Comparison of ENCODE assay signal across 12 cellular contexts in the genomic region with DNA sequence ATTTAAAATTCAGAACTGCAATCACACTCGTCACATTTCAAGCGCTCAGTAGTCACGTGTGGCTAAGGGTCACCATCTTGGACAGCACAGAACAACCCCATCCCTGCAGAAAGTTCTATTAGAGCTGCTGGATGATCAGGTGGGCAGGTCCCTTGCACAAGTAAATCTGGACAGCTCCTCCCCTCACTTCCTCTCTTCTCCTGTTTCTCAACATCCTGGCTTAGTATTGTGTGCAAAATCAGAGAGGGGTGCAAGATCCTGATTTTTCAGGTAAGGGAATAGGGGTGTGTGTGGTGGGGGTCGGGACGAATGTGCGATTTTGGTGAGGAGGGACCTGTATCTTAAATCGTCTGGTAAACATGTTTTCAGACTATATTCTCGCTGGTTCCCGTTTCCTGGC. TPM values are rescaled to one million over a fixed set of nuclear protein-coding genes. Genes with fewer than 3 reads are reported as not detected.
A peak's percentile ranks its signal among the peaks of the same experiment; 100 is the strongest.
DNase-seq lines count a peak whose midpoint lies in the region; ATAC-seq lines count a peak whose summit lies in the region.
"Had no signal": no experiment of that assay in that cellular context is flagged by ENCODE, and none has a peak within 500 bp of the region (broad histone marks: within the 10 kb centered on the region; RNA-seq: fewer than 3 reads in every experiment).

A gene (plus strand): TSS at position 223 of the 400 bp plus-strand sequence. CDS start 2,512 bp downstream, outside the sequence.

- no peaks in the 10 kb centered on the region for H3K4me1 ChIP-seq in thymus (ENCODE audit: control insufficient read depth, insufficient read depth, low read length)

- peaks cover 59% of the 10 kb centered on the region for H3K4me1 Mint-ChIP-seq in activated CD4-positive, alpha-beta T cell treated with anti-CD3 and anti-CD28 coated beads, Interleukin-2, amount 10 ng/mL, durations not matched to agents 24 days and 14 days

- H3K27ac ChIP-seq in cingulate gyrus (ENCODE audit: low read depth, low read length) (peak within 1 kb of the TSS; percentile 78), thymus (ENCODE audit: low read depth) (peak within 1 kb of the TSS; percentile 46)
- H3K27ac ChIP-seq: epithelial cell of prostate had no signal

- intact Hi-C loops in activated CD4-positive, alpha-beta T cell treated with anti-CD3 and anti-CD28 coated beads, Interleukin-2, amount 10 ng/mL, durations not matched to agents 24 days and 14 days (cut with micrococcal nuclease), result loop anchor here (2.0 to 5.0 kb wide), 2 partner anchors 50 to 120 kb away; a partner anchor contains a TSS

- peak within 1 kb of the TSS; percentile 31 for H3K4me3 ChIP-seq in thymus (ENCODE audit: low read length)

- H3K9me3 ChIP-seq in thymus (ENCODE audit: control insufficient read depth), result no peaks in the 10 kb centered on the region

- no peaks in the 10 kb centered on the region for H3K36me3 ChIP-seq in thymus (ENCODE audit: control insufficient read depth, insufficient read depth)

- peak within 1 kb of the TSS; percentile 95 for H3K27ac Mint-ChIP-seq in activated CD4-positive, alpha-beta T cell treated with anti-CD3 and anti-CD28 coated beads, Interleukin-2, amount 10 ng/mL, durations not matched to agents 24 days and 14 days

- ATAC-seq in GM19455 (IDR thresholded peaks at IDR 0.05; ENCODE audit: unreplicated experiment) (no peak), HG02588 (IDR thresholded peaks at IDR 0.05; ENCODE audit: unreplicated experiment) (no peak)

- peak within 1 kb of the TSS; percentile 86 for H3K4me3 Mint-ChIP-seq in activated CD4-positive, alpha-beta T cell treated with anti-CD3 and anti-CD28 coated beads, Interleukin-2, amount 10 ng/mL, durations not matched to agents 24 days and 14 days

- H3K36me3 Mint-ChIP-seq in activated CD4-positive, alpha-beta T cell treated with anti-CD3 and anti-CD28 coated beads, Interleukin-2, amount 10 ng/mL, durations not matched to agents 24 days and 14 days (ENCODE audit: low read depth), result peaks cover 37% of the 10 kb centered on the region

- peak; percentile 77 for DNase-seq in activated CD4-positive, alpha-beta T cell treated with anti-CD3 and anti-CD28 coated beads, Interleukin-2, amount 10 ng/mL, durations not matched to agents 24 days and 14 days
- no peak for DNase-seq in activated CD4-positive, alpha-beta T cell treated with anti-CD3 and anti-CD28 coated beads, Interleukin-2, amount 50 U/mL, for 4 hours
- peak; percentile 54 for DNase-seq in medulla oblongata (ENCODE audit: extremely low spot score)
- no peak for DNase-seq in OCI-M2 (lab: John Stamatoyannopoulos, UW; ENCODE audit: unreplicated experiment)
- DNase-seq: activated CD4-positive, alpha-beta T cell treated with anti-CD3 and anti-CD28 coated beads for 48 hours; KG1 had no signal

- no peaks in the 10 kb centered on the region for H3K27me3 ChIP-seq in thymus (ENCODE audit: control insufficient read depth, insufficient read depth)

- 51% methylated on average over 9 of the region's 9 CpGs for WGBS in thymus

- peaks cover 1% of the 10 kb centered on the region for H3K9me3 Mint-ChIP-seq in activated CD4-positive, alpha-beta T cell treated with anti-CD3 and anti-CD28 coated beads, Interleukin-2, amount 10 ng/mL, durations not matched to agents 24 days and 14 days

- H3K27me3 Mint-ChIP-seq in activated CD4-positive, alpha-beta T cell treated with anti-CD3 and anti-CD28 coated beads, Interleukin-2, amount 10 ng/mL, durations not matched to agents 24 days and 14 days, result no peaks in the 10 kb centered on the region

RNA-seq across cellular contexts. Expression of the gene that starts here (rescaled TPM):
- 61.1 and 62.7 TPM in 2 replicates for total RNA-seq in activated CD4-positive, alpha-beta T cell treated with anti-CD3 and anti-CD28 coated beads, Interleukin-2, amount 10 ng/mL, durations not matched to agents 24 days and 14 days
- 40.9 TPM for polyA plus RNA-seq in thymus
- polyA plus RNA-seq: neural cell had no signal

Comparison
In these comparisons a context has a peak if more than half of its experiments do, and no peak if none do; other contexts are left out.
1. DNase-seq: peak in activated CD4-positive, alpha-beta T cell treated with anti-CD3 and anti-CD28 coated beads, Interleukin-2, amount 10 ng/mL, durations not matched to agents 24 days and 14 days (single experiment) and medulla oblongata (single experiment); none in activated CD4-positive, alpha-beta T cell treated with anti-CD3 and anti-CD28 coated beads, Interleukin-2, amount 50 U/mL, for 4 hours (0 of 2) and OCI-M2 (single experiment).